Comparison of ENCODE assay signal across 8 cellular contexts in the genomic region with DNA sequence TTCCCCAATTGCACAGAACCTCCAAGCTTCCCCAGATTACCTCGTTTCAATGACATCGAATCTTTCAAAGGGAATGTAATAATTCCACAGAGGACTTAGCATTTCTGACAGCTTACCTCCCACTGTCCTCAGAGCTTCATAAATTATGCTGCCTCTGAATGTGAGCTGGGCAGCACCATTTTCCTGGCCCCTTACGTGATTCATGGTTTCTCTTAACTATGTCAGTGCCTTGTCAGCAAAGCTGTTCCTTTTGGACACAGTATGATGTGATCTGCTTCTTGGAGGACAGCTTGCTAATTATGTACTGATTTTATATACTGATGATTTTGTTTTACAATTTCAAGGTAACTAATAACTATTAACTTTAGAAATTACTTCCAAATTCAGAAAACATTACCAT. TPM values are rescaled to one million over a fixed set of nuclear protein-coding genes. Genes with fewer than 3 reads are reported as not detected.
DNase-seq lines count a peak whose midpoint lies in the region; ATAC-seq and TF ChIP-seq lines count a peak whose summit lies in the region.

No MANE protein-coding gene starts in this region.

- H3K4me1 ChIP-seq in BE2C (peaks cover 4% of the 10 kb centered on the region; the same call in 1 of the 2 replicates), mononuclear cell (ENCODE audit: insufficient read depth, low read length) (peaks cover 16% of the 10 kb centered on the region)

- H3K4me3 ChIP-seq in BE2C (ENCODE audit: low read depth, low read length) (peak overlapping the region; percentile 12), LNCaP clone FGC (ENCODE audit: low read depth, low read length) (peak overlapping the region; percentile 11; the same call in 1 of the 2 replicates), mononuclear cell (ENCODE audit: low read length) (peak overlapping the region; percentile 18)

- H3K36me3 ChIP-seq in BE2C, result no peaks in the 10 kb centered on the region

- H3K9me3 ChIP-seq in BE2C (no peaks in the 10 kb centered on the region), mononuclear cell (ENCODE audit: low read depth, low read length) (no peaks in the 10 kb centered on the region)

- ATAC-seq in HG02763 (IDR thresholded peaks at IDR 0.05; ENCODE audit: unreplicated experiment), result no peak

- DNase-seq in BE2C (no peak), LNCaP clone FGC (ENCODE audit: low read depth) (no peak), cerebellar cortex (ENCODE audit: low spot score) (peak; percentile 55), NCI-H774 (lab: John Stamatoyannopoulos, UW) (no peak), GDM1 (lab: John Stamatoyannopoulos, UW) (no peak), NCI-H748 treated with DMSO at 0.1 percent for 48 hours (lab: John Stamatoyannopoulos, UW) (no peak)

- no peak for TF ChIP-seq CTCF in BE2C (IDR thresholded peaks at IDR 0.05; ENCODE audit: low read depth, low read length)
- TF ChIP-seq CTCF in LNCaP clone FGC (IDR thresholded peaks at IDR 0.05; ENCODE audit: control insufficient read depth, extremely low read depth, insufficient read depth), result no peak

- H3K27me3 ChIP-seq in BE2C (no peaks in the 10 kb centered on the region), mononuclear cell (ENCODE audit: insufficient read depth, low read length) (no peaks in the 10 kb centered on the region)

RNA-seq across cellular contexts. Expression of gene SSBP2, which starts 27.7 kb away (rescaled TPM):
- 146 TPM for polyA plus RNA-seq in BE2C (2012; ENCODE audit: insufficient read depth, insufficient read length, low read depth)
- 35.9 TPM for total RNA-seq in mononuclear cell
